8 cellular contexts compared by ENCODE assay signal in the genomic region with DNA sequence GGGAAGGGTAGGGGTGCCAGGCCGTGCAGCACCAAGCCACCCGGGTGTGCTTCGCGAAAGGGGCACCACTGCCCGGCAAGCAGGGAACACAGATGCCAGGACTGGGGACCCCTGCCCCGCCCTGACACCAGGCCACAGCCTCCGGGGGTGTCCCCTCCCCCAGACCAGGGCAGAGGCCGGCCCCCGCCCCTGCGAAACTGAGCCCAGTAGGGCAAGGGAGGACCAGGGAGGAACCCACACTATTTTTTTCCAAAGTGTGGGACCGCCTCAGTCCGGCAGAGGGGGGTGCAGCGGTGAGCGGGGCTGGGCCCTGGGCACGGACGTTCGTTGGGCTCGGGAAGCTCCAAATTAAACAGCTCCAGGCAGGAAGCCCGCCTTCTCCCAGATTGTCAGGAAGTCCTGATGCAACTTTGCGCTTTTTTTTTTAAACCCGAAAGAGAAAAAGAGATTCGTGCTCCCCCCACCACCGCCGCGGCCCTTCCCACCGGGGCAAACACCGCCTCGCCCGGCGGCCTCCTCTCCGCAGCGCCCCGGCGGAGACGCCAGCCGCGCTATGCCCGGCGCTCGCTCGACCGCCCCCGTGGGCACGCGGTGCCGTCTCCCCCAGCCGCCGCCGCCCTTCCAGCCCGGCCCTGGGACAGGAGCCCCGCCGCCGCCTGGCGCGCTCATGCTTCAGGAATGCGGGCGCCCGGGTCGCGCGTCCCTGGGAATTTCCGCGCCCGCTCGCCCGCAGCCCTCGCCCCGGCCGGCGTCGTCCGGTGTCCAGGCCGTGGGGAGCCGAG. TPM values are rescaled to one million over a fixed set of nuclear protein-coding genes. Genes with fewer than 3 reads are reported as not detected.
DNase-seq lines count a peak whose midpoint lies in the region; ATAC-seq and TF ChIP-seq lines count a peak whose summit lies in the region.

No MANE protein-coding gene starts in this region.

- TF ChIP-seq POLR2A in uterus (IDR thresholded peaks at IDR 0.05), result no peak

- peaks cover 18% of the 10 kb centered on the region for H3K36me3 Mint-ChIP-seq in activated CD4-positive, alpha-beta memory T cell treated with anti-CD3 and anti-CD28 coated beads, Interleukin-2, amount 10 ng/mL, durations not matched to agents 7 days and 5 days (ENCODE audit: low read depth)

- TF ChIP-seq CTCF in uterus (IDR thresholded peaks at IDR 0.05), result peak; percentile 33 to 65 (median 48)

- ATAC-seq in esophagus mucosa (peak; percentile 48), GM18502 (IDR thresholded peaks at IDR 0.05; ENCODE audit: poor library complexity, unreplicated experiment) (no peak)

- no peaks in the 10 kb centered on the region for H3K9me3 Mint-ChIP-seq in activated CD4-positive, alpha-beta memory T cell treated with anti-CD3 and anti-CD28 coated beads, Interleukin-2, amount 10 ng/mL, durations not matched to agents 7 days and 5 days

- intact Hi-C loops in uterus (cut with DNase I; ENCODE audit: low total_unique reads), result no loop called here

- CTCF ChIA-PET in activated CD4-positive, alpha-beta memory T cell treated with anti-CD3 and anti-CD28 coated beads, Interleukin-2, amount 10 ng/mL, durations not matched to agents 7 days and 5 days (lab: Charles Lee), result interaction anchor here (0.6 to 6.1 kb wide), 9 partner anchors 16 to 83 kb away, joined by 3 to 62 read pairs (median 7); a partner anchor contains a TSS

- no peaks in the 10 kb centered on the region for H3K9me3 ChIP-seq in uterus

- DNase-seq in NCI-H2227 (lab: John Stamatoyannopoulos, UW; ENCODE audit: unreplicated experiment) (peak; percentile 58), NCI-H2227 treated with DMSO at 0.1 percent for 48 hours (lab: John Stamatoyannopoulos, UW) (no peak), Kasumi-1 (lab: John Stamatoyannopoulos, UW) (peak; percentile 60 to 68), myocyte (ENCODE audit: low read depth) (peak; percentile 83), uterus (peak; percentile 80 to 85)
- DNase-seq in activated CD4-positive, alpha-beta memory T cell treated with anti-CD3 and anti-CD28 coated beads, Interleukin-2, amount 10 ng/mL, durations not matched to agents 7 days and 5 days, result peak; percentile 63

- H3K4me1 Mint-ChIP-seq in activated CD4-positive, alpha-beta memory T cell treated with anti-CD3 and anti-CD28 coated beads, Interleukin-2, amount 10 ng/mL, durations not matched to agents 7 days and 5 days, result peaks cover 43% of the 10 kb centered on the region

- no peaks in the 10 kb centered on the region for H3K27me3 ChIP-seq in uterus

- H3K27ac ChIP-seq in uterus, result peak overlapping the region; percentile 82 to 97

- peak overlapping the region; percentile 94 for H3K4me3 Mint-ChIP-seq in activated CD4-positive, alpha-beta memory T cell treated with anti-CD3 and anti-CD28 coated beads, Interleukin-2, amount 10 ng/mL, durations not matched to agents 7 days and 5 days

- H3K27ac Mint-ChIP-seq in activated CD4-positive, alpha-beta memory T cell treated with anti-CD3 and anti-CD28 coated beads, Interleukin-2, amount 10 ng/mL, durations not matched to agents 7 days and 5 days, result peak overlapping the region; percentile 97

- peak overlapping the region; percentile 44 to 97 for H3K4me3 ChIP-seq in uterus

- H3K27me3 Mint-ChIP-seq in activated CD4-positive, alpha-beta memory T cell treated with anti-CD3 and anti-CD28 coated beads, Interleukin-2, amount 10 ng/mL, durations not matched to agents 7 days and 5 days, result no peaks in the 10 kb centered on the region

- H3K36me3 ChIP-seq in uterus, result no peaks in the 10 kb centered on the region

- POLR2A ChIA-PET in activated CD4-positive, alpha-beta memory T cell treated with anti-CD3 and anti-CD28 coated beads, Interleukin-2, amount 10 ng/mL, durations not matched to agents 7 days and 5 days (lab: Charles Lee), result interaction anchor here (1.0 to 10.0 kb wide), 6 partner anchors 14 to 82 kb away, joined by 3 to 249 read pairs (median 30); a partner anchor contains a TSS

- peaks cover 0 to 9% of the 10 kb centered on the region in 2 donors for H3K4me1 ChIP-seq in uterus

RNA-seq across cellular contexts. Expression of a gene that starts 0.8 kb away (rescaled TPM):
- total RNA-seq in activated CD4-positive, alpha-beta memory T cell treated with anti-CD3 and anti-CD28 coated beads, Interleukin-2, amount 10 ng/mL, durations not matched to agents 7 days and 5 days, result 100 to 1,000 TPM; 308 to 323 TPM
- 64.7 TPM for total RNA-seq in esophagus mucosa
- 198 and 238 TPM in 2 replicates for total RNA-seq in myocyte
- 246 TPM for polyA plus RNA-seq in myocyte (2012)
- total RNA-seq in uterus, result 100 to 1,000 TPM in 2 of 4 donors, 10 to 100 TPM in 2; 62.3 to 161 (median 123) TPM

RNA-seq across cellular contexts. Expression of a gene that starts 19.3 kb away (rescaled TPM):
- 100 to 1,000 TPM; 133 to 137 TPM for total RNA-seq in activated CD4-positive, alpha-beta memory T cell treated with anti-CD3 and anti-CD28 coated beads, Interleukin-2, amount 10 ng/mL, durations not matched to agents 7 days and 5 days
- total RNA-seq in esophagus mucosa, result 21.6 TPM
- 0.16 and 1.9 TPM in 2 replicates for total RNA-seq in myocyte
- 0.74 TPM for polyA plus RNA-seq in myocyte (2012)
- 1 to 10 TPM in 1 of 4 donors, under 1 TPM in 1, not detected in 2; 0.34 to 6.6 TPM for total RNA-seq in uterus

RNA-seq across cellular contexts. Expression of a gene that starts 27.5 kb away (rescaled TPM):
- total RNA-seq in activated CD4-positive, alpha-beta memory T cell treated with anti-CD3 and anti-CD28 coated beads, Interleukin-2, amount 10 ng/mL, durations not matched to agents 7 days and 5 days, result 100 to 1,000 TPM; 129 to 136 TPM
- total RNA-seq in esophagus mucosa (207 TPM), myocyte (86.9 and 89.3 TPM in 2 replicates), uterus (10 to 100 TPM; 32.5 to 82.2 (median 56.3) TPM)
- polyA plus RNA-seq in myocyte (2012), result 123 TPM
